ENCODE assay signal across 11 cellular contexts in genomic region chr13:50074843-50075242, GRCh38. TPM values are rescaled to one million over a fixed set of nuclear protein-coding genes. Genes with fewer than 3 reads are reported as not detected.
DNase-seq lines count a peak whose midpoint lies in the region; ATAC-seq and TF ChIP-seq lines count a peak whose summit lies in the region.
"Had no signal": no experiment of that assay in that cellular context is flagged by ENCODE, and none has a peak within 500 bp of the region (broad histone marks: within the 10 kb centered on the region; RNA-seq: fewer than 3 reads in every experiment).

No MANE protein-coding gene starts in this region.

- H3K27ac Mint-ChIP-seq in MCF 10A (ENCODE audit: low read depth, unreplicated experiment), result peak overlapping the region; percentile 99
- no peak overlapping the region for H3K27ac Mint-ChIP-seq in T-cell

- H3K9me3 ChIP-seq in breast epithelium (no peaks in the 10 kb centered on the region), adipocyte (ENCODE audit: control insufficient read depth, low read length) (no peaks in the 10 kb centered on the region)

- H3K4me1 Mint-ChIP-seq in MCF 10A (ENCODE audit: insufficient read depth, unreplicated experiment) (peaks cover 10% of the 10 kb centered on the region), T-cell (peaks cover 17 to 57% (median 38%) of the 10 kb centered on the region in 3 donors)

- TF ChIP-seq POLR2A in breast epithelium (IDR thresholded peaks at IDR 0.05), result no peak

- no peaks in the 10 kb centered on the region for H3K4me1 ChIP-seq in breast epithelium
- H3K4me1 ChIP-seq in adipocyte (ENCODE audit: control insufficient read depth, insufficient read depth, low read length), result peaks cover 79% of the 10 kb centered on the region

- DNase-seq in MCF 10A (ENCODE audit: unreplicated experiment) (no peak), breast epithelium (ENCODE audit: low spot score in 2 of 2) (no peak), adipocyte (ENCODE audit: low read depth) (no peak), NCI-H226 (no peak), substantia nigra (lab: John Stamatoyannopoulos, UW) (no peak), T-cell (no peak)
- DNase-seq: KBM-7, mesendoderm had no signal

- H3K36me3 Mint-ChIP-seq in MCF 10A (ENCODE audit: insufficient read depth, unreplicated experiment) (peaks cover 6% of the 10 kb centered on the region), T-cell (peaks cover 13% of the 10 kb centered on the region)

- H3K27ac ChIP-seq in breast epithelium, result no peak overlapping the region
- H3K27ac ChIP-seq in substantia nigra (ENCODE audit: low read depth, low read length, poor library complexity, severe bottlenecking), result no peak overlapping the region

- POLR2A ChIA-PET in MCF 10A (lab: Yijun Ruan, JAX), result interaction anchor here (0.6 to 21.3 kb wide), 10 partner anchors 5 to 736 kb away, joined by 3 to 429 read pairs (median 22); partner anchors contain the start of gene TRIM13
- POLR2A ChIA-PET in T-cell (lab: Charles Lee), result no interaction called here

- no TSS peak for BruUV-seq in MCF 10A (replicated peaks; lab: Mats Ljungman, UMichigan)

- no peak for TF ChIP-seq CTCF in MCF 10A (IDR thresholded peaks at IDR 0.05; ENCODE audit: unreplicated experiment)
- no peak for TF ChIP-seq CTCF in breast epithelium (IDR thresholded peaks at IDR 0.05)

- H3K36me3 ChIP-seq in breast epithelium (no peaks in the 10 kb centered on the region), adipocyte (ENCODE audit: control insufficient read depth, insufficient read depth, low read length, severe bottlenecking) (peaks cover 3% of the 10 kb centered on the region)

- no peak overlapping the region for H3K4me3 Mint-ChIP-seq in MCF 10A (ENCODE audit: unreplicated experiment)
- H3K4me3 Mint-ChIP-seq in T-cell, result no peak overlapping the region

- peak; percentile 44 for ATAC-seq in HG02840 (IDR thresholded peaks at IDR 0.05; ENCODE audit: low FRiP score, unreplicated experiment)
- ATAC-seq in HG03342 (IDR thresholded peaks at IDR 0.05; ENCODE audit: unreplicated experiment), result no peak
- ATAC-seq in T-cell (replicated peaks in 1 of 4), result no peak

- CTCF ChIA-PET in MCF 10A (lab: Yijun Ruan, JAX) (interaction anchor here (0.9 kb wide), 1 partner anchor 50 kb away, joined by 3 read pairs; no protein-coding TSS in a partner anchor), T-cell (lab: Charles Lee) (interaction anchor here in 1 of 2 donors (1.0 kb wide), 1 partner anchor 77 kb away, joined by 3 read pairs; no protein-coding TSS in a partner anchor)

- intact Hi-C loops in MCF 10A (cut with micrococcal nuclease), result loop anchor here (1.0 kb wide), 1 partner anchor 406 kb away; no protein-coding TSS in a partner anchor
- intact Hi-C loops in breast epithelium (cut with DNase I; ENCODE audit: low total_unique reads), result no loop called here

- H3K27me3 ChIP-seq in breast epithelium (peaks cover 0 to 8% of the 10 kb centered on the region in 2 donors), adipocyte (replicated peaks; ENCODE audit: control insufficient read depth, insufficient read depth, low read length) (no peaks in the 10 kb centered on the region)

- H3K4me3 ChIP-seq in breast epithelium (no peak overlapping the region), adipocyte (ENCODE audit: low read length) (peak overlapping the region; percentile 45)

- H3K27me3 Mint-ChIP-seq in MCF 10A (ENCODE audit: insufficient read depth, unreplicated experiment) (no peaks in the 10 kb centered on the region), T-cell (peaks cover 0 to 12% of the 10 kb centered on the region in 2 donors)

- H3K9ac ChIP-seq in adipocyte (ENCODE audit: low read length), result peak overlapping the region; percentile 31

- no peaks in the 10 kb centered on the region for H3K9me3 Mint-ChIP-seq in MCF 10A (ENCODE audit: unreplicated experiment)
- H3K9me3 Mint-ChIP-seq in T-cell, result no peaks in the 10 kb centered on the region

RNA-seq across cellular contexts. Expression of gene KCNRG, which starts 59.6 kb away (rescaled TPM):
- 0.28 and 0.49 TPM in 2 replicates for total RNA-seq in MCF 10A (2022)
- 1 to 10 TPM; 1.6 to 2.6 (median 1.8) TPM for total RNA-seq in breast epithelium
- total RNA-seq in T-cell, result 1 to 10 TPM in 2 of 5 donors, under 1 TPM in 3; 0.47 to 1.5 (median 0.75) TPM
- total RNA-seq: cardiac septum had no signal
